In the genomic region with DNA sequence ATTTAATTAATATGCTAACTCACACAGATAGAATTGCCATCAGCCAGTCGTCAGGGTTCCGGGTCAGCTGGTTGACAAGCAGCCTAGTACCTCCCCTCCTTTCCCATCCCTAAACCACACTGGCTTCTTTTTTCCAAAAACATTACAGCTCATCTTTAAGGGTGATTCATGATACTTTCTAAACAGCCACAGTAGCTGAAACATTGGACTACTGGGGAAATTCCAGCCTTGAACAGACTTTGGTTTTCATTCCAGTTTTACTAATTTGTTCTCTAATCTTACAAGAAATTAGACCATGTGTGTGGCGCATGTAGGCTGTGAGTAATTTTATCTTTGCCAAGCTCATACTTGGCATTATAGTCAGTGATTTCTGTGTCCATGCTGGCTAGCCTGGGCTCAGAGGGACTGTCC, we compare ENCODE assay signal across 10 cellular contexts.
DNase-seq lines count a peak whose midpoint lies in the region; ATAC-seq, FAIRE-seq and TF ChIP-seq lines count a peak whose summit lies in the region.
"Had no signal": no experiment of that assay in that cellular context is flagged by ENCODE, and none has a peak within 500 bp of the region (broad histone marks: within the 10 kb centered on the region; RNA-seq: fewer than 3 reads in every experiment).

No MANE protein-coding gene starts in this region.

- peak overlapping the region in 6 of 8 donors; percentile 3 to 60 (median 25) for H3K27ac ChIP-seq in spleen

- TF ChIP-seq POLR2A in spleen (IDR thresholded peaks at IDR 0.05): no peak

- FAIRE-seq in D721Med (lab: Jason Lieb, UNC): no peak

- peaks cover 0 to 33% (median 1%) of the 10 kb centered on the region in 6 donors for H3K4me1 ChIP-seq in spleen

- H3K9me3 ChIP-seq in spleen: no peaks in the 10 kb centered on the region

- intact Hi-C loops in spleen (cut with DNase I; ENCODE audit: low total_unique reads): no loop called here

- ATAC-seq in GM18511 (IDR thresholded peaks at IDR 0.05; ENCODE audit: unreplicated experiment): peak; percentile 47
- no peak for ATAC-seq in GM19455 (IDR thresholded peaks at IDR 0.05; ENCODE audit: unreplicated experiment)

- H3K4me3 ChIP-seq in fibroblast of pulmonary artery (replicated peaks; ENCODE audit: low read depth, low read length) (no peak overlapping the region), spleen (no peak overlapping the region)

- TF ChIP-seq CTCF in fibroblast of pulmonary artery (IDR thresholded peaks at IDR 0.05; ENCODE audit: low read length, missing control alignments) (no peak), spleen (IDR thresholded peaks at IDR 0.05 in 8 of 11, conservative IDR thresholded peaks at IDR 0.05 in 3 of 11) (no peak), D721Med (IDR thresholded peaks at IDR 0.05; ENCODE audit: insufficient read depth, missing control alignments) (no peak)

- no peaks in the 10 kb centered on the region for H3K36me3 ChIP-seq in spleen

- no peaks in the 10 kb centered on the region for H3K27me3 ChIP-seq in spleen (replicated peaks in 1 of 7)

- 45 to 77% (median 64%) methylated on average over 3 of the region's 3 CpGs for WGBS in spleen, 5 donors

- peak; percentile 86 for DNase-seq in NCI-H446 treated with DMSO at 0.1 percent for 48 hours (lab: John Stamatoyannopoulos, UW)
- DNase-seq in fibroblast of pulmonary artery (ENCODE audit: low read depth): peak; percentile 80
- DNase-seq in spleen: no peak
- DNase-seq in NCI-H82 (lab: John Stamatoyannopoulos, UW): no peak
- no peak for DNase-seq in NCI-H2081 (lab: John Stamatoyannopoulos, UW)
- DNase-seq in D721Med (ENCODE audit: insufficient read length, low spot score): no peak
- DNase-seq: NCI-H2029 treated with DMSO at 0.1 percent for 48 hours; stimulated activated naive CD4-positive, alpha-beta T cell treated with Interleukin-2 at 50 U/mL for 16 hours had no signal

Comparison
In these comparisons a context has a peak if more than half of its experiments do, and no peak if none do; other contexts are left out.
1. DNase-seq: peak in NCI-H446 treated with DMSO at 0.1 percent for 48 hours (single experiment) and fibroblast of pulmonary artery (single experiment); none in spleen (single experiment), NCI-H82 (single experiment), NCI-H2081 (0 of 2) and D721Med (single experiment).